17 cellular contexts compared by ENCODE assay signal in the genomic region with DNA sequence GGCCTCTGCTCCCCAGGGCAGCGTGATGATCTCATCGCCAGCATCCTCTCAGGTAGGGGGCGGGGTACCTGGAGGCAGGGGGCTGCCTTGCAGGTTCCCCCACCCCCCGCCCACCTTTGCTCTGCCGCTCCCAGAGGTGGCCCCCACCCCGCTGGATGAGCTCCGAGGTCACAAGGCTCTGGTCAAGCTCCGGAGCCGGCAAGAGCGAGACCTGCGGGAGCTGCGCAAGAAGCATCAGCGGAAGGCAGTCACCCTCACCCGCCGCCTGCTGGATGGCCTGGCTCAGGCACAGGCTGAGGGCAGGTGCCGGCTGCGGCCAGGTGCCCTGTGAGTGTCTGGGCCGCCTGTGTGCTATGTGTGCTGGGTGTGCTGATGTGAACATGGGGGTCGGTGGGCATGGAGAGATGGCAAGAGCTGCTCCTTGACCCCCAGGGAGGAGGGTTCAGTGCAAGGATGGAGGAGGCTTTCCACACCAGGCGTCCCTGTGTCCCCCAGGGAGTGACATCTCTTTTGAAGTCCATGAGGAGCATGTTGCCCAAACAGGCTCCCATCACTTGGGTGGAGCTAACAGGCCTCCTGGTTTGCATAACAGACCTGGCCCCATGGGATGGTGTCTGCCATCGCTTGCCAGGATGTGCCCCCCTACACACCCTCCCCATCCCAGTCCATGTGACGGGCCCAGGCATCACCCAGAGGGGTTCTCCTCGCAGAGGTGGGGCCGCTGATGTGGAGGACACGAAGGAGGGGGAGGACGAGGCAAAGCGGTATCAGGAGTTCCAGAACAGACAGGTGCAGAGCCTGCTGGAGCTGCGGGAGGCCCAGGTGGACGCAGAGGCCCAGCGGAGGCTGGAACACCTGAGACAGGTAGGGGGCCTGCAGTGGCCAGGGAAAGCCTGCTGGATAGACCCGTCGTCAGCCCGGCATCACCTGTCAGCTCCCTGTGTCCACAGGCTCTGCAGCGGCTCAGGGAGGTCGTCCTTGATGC. TPM values are rescaled to one million over a fixed set of nuclear protein-coding genes. Genes with fewer than 3 reads are reported as not detected.
A peak's percentile ranks its signal among the peaks of the same experiment; 100 is the strongest.
DNase-seq lines count a peak whose midpoint lies in the region; ATAC-seq and TF ChIP-seq lines count a peak whose summit lies in the region.
"Had no signal": no experiment of that assay in that cellular context is flagged by ENCODE, and none has a peak within 500 bp of the region (broad histone marks: within the 10 kb centered on the region; RNA-seq: fewer than 3 reads in every experiment).

No MANE protein-coding gene starts in this region.

- in situ Hi-C loops in IMR-90 (cut with MboI; ENCODE audit: low sequenced_read_pairs) = no loop called here

- peaks cover 10% of the 10 kb centered on the region for H3K36me3 Mint-ChIP-seq in activated naive CD4-positive, alpha-beta T cell treated with anti-CD3 and anti-CD28 coated beads, Interleukin-2, amount 10 ng/mL, durations not matched to agents 7 days and 5 days

- peak overlapping the region; percentile 60 for H3K27ac Mint-ChIP-seq in activated naive CD4-positive, alpha-beta T cell treated with anti-CD3 and anti-CD28 coated beads, Interleukin-2, amount 10 ng/mL, durations not matched to agents 7 days and 5 days

- TF ChIP-seq POLR2A in IMR-90 (IDR thresholded peaks at IDR 0.05; ENCODE audit: low read depth, low read length) = no peak

- BruUV-seq in IMR-90 (replicated peaks; lab: Mats Ljungman, UMichigan) = no TSS peak

- H2BK15ac ChIP-seq in IMR-90 (ENCODE audit: low read depth, low read length) = no peak overlapping the region

- H3K4me1 Mint-ChIP-seq in activated naive CD4-positive, alpha-beta T cell treated with anti-CD3 and anti-CD28 coated beads, Interleukin-2, amount 10 ng/mL, durations not matched to agents 7 days and 5 days = peaks cover 17% of the 10 kb centered on the region

- no peak overlapping the region for H3K18ac ChIP-seq in IMR-90 (ENCODE audit: low read depth, low read length)

- H2BK120ac ChIP-seq in IMR-90 (ENCODE audit: low read depth, low read length) = no peak overlapping the region

- H3K14ac ChIP-seq in IMR-90 (replicated peaks; ENCODE audit: low read depth, low read length) = no peak overlapping the region

- no peak overlapping the region for H3K23ac ChIP-seq in IMR-90 (ENCODE audit: low read depth, low read length)

- H3K36me3 ChIP-seq in IMR-90 (ENCODE audit: control insufficient read depth, insufficient read depth, low read length) = peaks cover 34% of the 10 kb centered on the region

- no peak for TF ChIP-seq RAD21 in IMR-90 (IDR thresholded peaks at IDR 0.05; ENCODE audit: low read length)

- POLR2A ChIA-PET in IMR-90 (lab: Charles Lee; ENCODE audit: unreplicated experiment) = no interaction called here

- ATAC-seq in IMR-90 (ENCODE audit: low read depth) (no peak), HG02642 (IDR thresholded peaks at IDR 0.05; ENCODE audit: poor library complexity, unreplicated experiment) (no peak)
- ATAC-seq: SK-N-SH treated with all-trans-retinoic acid at 6 μM for 48 hours had no signal

- no peaks in the 10 kb centered on the region for H3K27me3 Mint-ChIP-seq in activated naive CD4-positive, alpha-beta T cell treated with anti-CD3 and anti-CD28 coated beads, Interleukin-2, amount 10 ng/mL, durations not matched to agents 7 days and 5 days

- no peaks in the 10 kb centered on the region for H3K27me3 ChIP-seq in IMR-90 (ENCODE audit: control insufficient read depth, insufficient read depth, low read length)

- H3K56ac ChIP-seq in IMR-90 (ENCODE audit: extremely low read depth, insufficient read depth, low read length) = no peak overlapping the region

- H3K27ac ChIP-seq in IMR-90 (ENCODE audit: insufficient read depth, low read length) (no peak overlapping the region), VCaP (peak overlapping the region; percentile 100)
- H3K27ac ChIP-seq: KMS-11 had no signal

- H3K4me3 ChIP-seq in IMR-90 (ENCODE audit: insufficient read depth, low read depth, low read length) = no peak overlapping the region

- no peaks in the 10 kb centered on the region for H3K9me3 ChIP-seq in IMR-90 (ENCODE audit: control insufficient read depth, insufficient read depth, low read length)

- H2AK5ac ChIP-seq in IMR-90 (ENCODE audit: low read depth, low read length) = no peak overlapping the region

- H3K9me3 Mint-ChIP-seq in activated naive CD4-positive, alpha-beta T cell treated with anti-CD3 and anti-CD28 coated beads, Interleukin-2, amount 10 ng/mL, durations not matched to agents 7 days and 5 days = no peaks in the 10 kb centered on the region
- H3K9me3 Mint-ChIP-seq: CD14-positive monocyte had no signal

- no peak overlapping the region for H2BK20ac ChIP-seq in IMR-90 (ENCODE audit: low read depth, low read length)

- intact Hi-C loops in IMR-90 (cut with micrococcal nuclease) = no loop called here

- no peak overlapping the region for H3K4ac ChIP-seq in IMR-90 (ENCODE audit: low read depth, low read length)

- WGBS in IMR-90 (ENCODE audit: extremely low coverage in 2 of 2, insufficient read length in 1 of 2), 2 experiments = 92% methylated on average over 14 of the region's 35 CpGs; no CpG with 5 or more reads in 1 of the 2 experiments

- H2BK5ac ChIP-seq in IMR-90 (ENCODE audit: low read depth, low read length, poor library complexity, severe bottlenecking) = no peak overlapping the region

- no peak overlapping the region for H3K9ac ChIP-seq in IMR-90 (ENCODE audit: low read depth, low read length)
- H3K9ac ChIP-seq: KMS-11 had no signal

- peaks cover 16% of the 10 kb centered on the region for H3K4me1 ChIP-seq in IMR-90 (ENCODE audit: control insufficient read depth, insufficient read depth, low read length)

- H3K79me1 ChIP-seq in IMR-90 (ENCODE audit: low read depth in 1 of 2, low read length in 2 of 2) = peaks cover 0 to 25% of the 10 kb centered on the region in 2 experiments; a peak in 2 of 4 replicates

- no peak overlapping the region for H3K4me2 ChIP-seq in IMR-90 (ENCODE audit: low read depth, low read length)
- H3K4me2 ChIP-seq: KMS-11 had no signal

- CTCF ChIA-PET in activated naive CD4-positive, alpha-beta T cell treated with anti-CD3 and anti-CD28 coated beads, Interleukin-2, amount 10 ng/mL, durations not matched to agents 7 days and 5 days (lab: Charles Lee) = interaction anchor here (1.1 to 1.8 kb wide), 2 partner anchors 14 to 39 kb away, joined by 3 to 11 read pairs; a partner anchor contains a TSS
- CTCF ChIA-PET in IMR-90 (lab: Yijun Ruan, JAX) = no interaction called here

- no peak overlapping the region for H4K5ac ChIP-seq in IMR-90 (ENCODE audit: low read depth, low read length)

- no peaks in the 10 kb centered on the region; the same call in 1 of the 2 replicates for H4K20me1 ChIP-seq in IMR-90 (ENCODE audit: insufficient read depth, low read length)

- H3K4me3 Mint-ChIP-seq in activated naive CD4-positive, alpha-beta T cell treated with anti-CD3 and anti-CD28 coated beads, Interleukin-2, amount 10 ng/mL, durations not matched to agents 7 days and 5 days = no peak overlapping the region
- H3K4me3 Mint-ChIP-seq: CD14-positive monocyte had no signal

- peak overlapping the region; percentile 47 for H2AK9ac ChIP-seq in IMR-90 (replicated peaks; ENCODE audit: low read depth, low read length, poor library complexity)

- no peak overlapping the region for H4K8ac ChIP-seq in IMR-90 (ENCODE audit: low read depth in 2 of 2, low read length in 2 of 2)

- DNase-seq in activated naive CD4-positive, alpha-beta T cell treated with anti-CD3 and anti-CD28 coated beads, Interleukin-2, amount 10 ng/mL, durations not matched to agents 7 days and 5 days = no peak
- DNase-seq in activated naive CD4-positive, alpha-beta T cell (lab: John Stamatoyannopoulos, UW) = no peak
- no peak for DNase-seq in IMR-90
- no peak for DNase-seq in HuH-7.5 (ENCODE audit: low spot score)
- no peak for DNase-seq in anterior cingulate cortex (lab: John Stamatoyannopoulos, UW)
- DNase-seq: AML-193; DMS79; MV-4-11; NCI-H2029; NCI-H510A; NCI-H774; NK-92 treated with Interleukin-12 subunit alpha and Interleukin-12 subunit beta, amount 100 ng/mL, for 24 hours had no signal

- no peak overlapping the region for H4K91ac ChIP-seq in IMR-90 (ENCODE audit: insufficient read depth, low read depth, low read length)

- H2AFZ ChIP-seq in IMR-90 (replicated peaks; ENCODE audit: low read length, poor library complexity) = no peak overlapping the region

- dilution Hi-C loops in IMR-90 (cut with HindIII; ENCODE audit: low sequenced_read_pairs, unreplicated experiment) = no loop called here

- TF ChIP-seq CTCF in IMR-90 (conservative IDR thresholded peaks at IDR 0.05; ENCODE audit: low read depth, low read length) (no peak), VCaP (conservative IDR thresholded peaks at IDR 0.05) (no peak)

- H3K9me1 ChIP-seq in IMR-90 (ENCODE audit: insufficient read depth, low read length) = 0 out of 2 replicates have a peak, but pooled peaks cover 5% of the 10 kb centered on the region

TF ChIP-seq in IMR-90, 13 proteins besides CTCF, POLR2A, EP300 and RAD21 (continues in another document):
- no peak for TF ChIP-seq MAFK (IDR thresholded peaks at IDR 0.05; ENCODE audit: low read depth, low read length)
- TF ChIP-seq CEBPB (IDR thresholded peaks at IDR 0.05; ENCODE audit: low read depth, low read length) = no peak
- no peak for TF ChIP-seq BHLHE40 (IDR thresholded peaks at IDR 0.05; ENCODE audit: low read depth, low read length)
- TF ChIP-seq NFE2L2 (IDR thresholded peaks at IDR 0.05; ENCODE audit: low read depth, low read length) = no peak
- TF ChIP-seq RFX5 (IDR thresholded peaks at IDR 0.05; ENCODE audit: low read depth, low read length) = no peak

RNA-seq across cellular contexts. Expression of a gene that starts 14.1 kb away (rescaled TPM):
- 24.9 and 26.9 TPM in 2 replicates for total RNA-seq in IMR-90 (2012; rRNA removed)
- polyA plus RNA-seq in IMR-90 (2012; rRNA removed) = 23.9 and 25.9 TPM in 2 replicates
- polyA plus RNA-seq in IMR-90 (2012; cell fraction: cytosol; rRNA removed) = 15.3 and 21.3 TPM in 2 replicates
- polyA plus RNA-seq in IMR-90 (2012; cell fraction: nucleus; rRNA removed; ENCODE audit: low replicate concordance) = 51.9 and 93.7 TPM in 2 replicates

RNA-seq across cellular contexts. Expression of a gene that starts 18.7 kb away (rescaled TPM):
- total RNA-seq in IMR-90 (2012; rRNA removed) = 176 and 206 TPM in 2 replicates
- polyA plus RNA-seq in IMR-90 (2012; rRNA removed) = 257 and 355 TPM in 2 replicates
- 272 and 281 TPM in 2 replicates for polyA plus RNA-seq in IMR-90 (2012; cell fraction: cytosol; rRNA removed)
- polyA plus RNA-seq in IMR-90 (2012; cell fraction: nucleus; rRNA removed; ENCODE audit: low replicate concordance) = 133 and 164 TPM in 2 replicates

RNA-seq across cellular contexts. Expression of a gene that starts 19.0 kb away (rescaled TPM):
- 27.5 and 30.3 TPM in 2 replicates for total RNA-seq in IMR-90 (2012; rRNA removed)
- 68.0 and 88.6 TPM in 2 replicates for polyA plus RNA-seq in IMR-90 (2012; rRNA removed)
- polyA plus RNA-seq in IMR-90 (2012; cell fraction: cytosol; rRNA removed) = 47.7 and 81.8 TPM in 2 replicates
- 24.4 and 39.1 TPM in 2 replicates for polyA plus RNA-seq in IMR-90 (2012; cell fraction: nucleus; rRNA removed; ENCODE audit: low replicate concordance)

RNA-seq across cellular contexts. Expression of a gene that starts 20.2 kb away (rescaled TPM):
- total RNA-seq in IMR-90 (2012; rRNA removed) = 2.8 and 3.6 TPM in 2 replicates
- polyA plus RNA-seq in IMR-90 (2012; rRNA removed) = 26.0 and 31.8 TPM in 2 replicates
- polyA plus RNA-seq in IMR-90 (2012; cell fraction: cytosol; rRNA removed) = 21.0 and 34.1 TPM in 2 replicates
- 40.1 and 102 TPM in 2 replicates for polyA plus RNA-seq in IMR-90 (2012; cell fraction: nucleus; rRNA removed; ENCODE audit: low replicate concordance)

RNA-seq across cellular contexts. Expression of a gene that starts 24.6 kb away (rescaled TPM):
- 36.2 and 62.5 TPM in 2 replicates for total RNA-seq in IMR-90 (2012; rRNA removed)
- polyA plus RNA-seq in IMR-90 (2012; rRNA removed) = 68.6 and 76.4 TPM in 2 replicates
- polyA plus RNA-seq in IMR-90 (2012; cell fraction: cytosol; rRNA removed) = 114 and 135 TPM in 2 replicates
- polyA plus RNA-seq in IMR-90 (2012; cell fraction: nucleus; rRNA removed; ENCODE audit: low replicate concordance) = 46.8 and 53.6 TPM in 2 replicates
